ENCODE assay signal across 7 cellular contexts in the genomic region with DNA sequence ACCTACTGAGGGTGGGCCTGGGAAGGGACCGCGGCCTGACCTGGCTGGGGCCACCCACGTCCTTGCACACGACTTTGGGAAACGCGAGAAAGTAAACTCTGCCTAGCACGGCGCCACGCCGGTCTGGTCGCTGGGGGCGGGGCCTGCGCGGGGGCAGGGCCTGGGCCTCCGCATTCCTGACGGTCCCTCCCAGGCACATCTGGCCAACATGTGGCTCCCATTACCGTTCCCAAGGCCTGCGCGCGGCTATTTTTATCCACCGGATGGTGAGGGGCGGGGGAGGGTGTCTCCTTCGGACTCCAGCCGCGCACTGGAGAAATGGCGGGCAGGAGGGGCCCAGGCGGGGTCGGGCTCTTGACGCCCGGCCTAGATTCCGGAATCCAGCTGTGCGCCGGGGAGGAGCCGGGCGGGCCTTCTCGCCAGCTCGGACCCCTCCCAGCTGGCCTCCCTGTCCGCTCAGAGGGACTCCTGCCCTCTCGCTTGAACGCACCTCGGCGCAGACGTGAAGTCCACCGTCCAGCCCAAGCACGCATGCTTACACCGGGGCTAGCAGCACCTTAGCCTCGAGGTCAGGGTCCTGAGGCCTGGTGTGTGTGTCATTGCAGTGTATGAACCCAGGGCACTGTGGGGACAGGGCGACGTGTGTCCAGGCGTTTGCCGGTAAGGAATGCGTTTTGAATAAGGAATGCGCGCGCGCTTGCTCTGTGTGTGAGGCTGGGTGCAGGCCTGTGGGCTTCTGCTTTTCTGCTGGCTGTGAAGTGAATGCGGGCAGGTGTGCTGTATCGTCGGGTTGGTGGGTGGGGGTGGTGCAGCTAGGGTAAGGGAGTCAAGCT. TPM values are rescaled to one million over a fixed set of nuclear protein-coding genes. Genes with fewer than 3 reads are reported as not detected.
DNase-seq lines count a peak whose midpoint lies in the region; ATAC-seq and TF ChIP-seq lines count a peak whose summit lies in the region.

No MANE protein-coding gene starts in this region.

- H3K36me3 Mint-ChIP-seq in activated CD4-positive, alpha-beta memory T cell treated with anti-CD3 and anti-CD28 coated beads, Interleukin-2, amount 10 ng/mL, durations not matched to agents 7 days and 5 days (ENCODE audit: low read depth): peaks cover 5% of the 10 kb centered on the region

- H3K27ac ChIP-seq in GM23248 (peak overlapping the region; percentile 89), WERI-Rb-1 (no peak overlapping the region)

- CTCF ChIA-PET in activated CD4-positive, alpha-beta memory T cell treated with anti-CD3 and anti-CD28 coated beads, Interleukin-2, amount 10 ng/mL, durations not matched to agents 7 days and 5 days (lab: Charles Lee): interaction anchor here (0.7 to 2.8 kb wide), 3 partner anchors 15 to 64 kb away, joined by 3 to 9 read pairs (median 3); a partner anchor contains a TSS

- DNase-seq in GM23248 (peak; percentile 97), fibroblast of villous mesenchyme (ENCODE audit: low read depth) (peak; percentile 99), omental fat pad (ENCODE audit: low spot score) (no peak), WERI-Rb-1 (no peak), A172 (ENCODE audit: low spot score) (no peak)
- DNase-seq in activated CD4-positive, alpha-beta memory T cell treated with anti-CD3 and anti-CD28 coated beads, Interleukin-2, amount 10 ng/mL, durations not matched to agents 7 days and 5 days: no peak

- no peak overlapping the region for H2AFZ ChIP-seq in GM23248

- peak overlapping the region; percentile 96 for H3K9ac ChIP-seq in GM23248

- peak overlapping the region; percentile 88 for H3K4me2 ChIP-seq in GM23248 (ENCODE audit: unreplicated experiment)

- peak overlapping the region; percentile 55 for H3K4me3 Mint-ChIP-seq in activated CD4-positive, alpha-beta memory T cell treated with anti-CD3 and anti-CD28 coated beads, Interleukin-2, amount 10 ng/mL, durations not matched to agents 7 days and 5 days

- H3K79me2 ChIP-seq in GM23248 (ENCODE audit: insufficient read depth): peaks cover 18% of the 10 kb centered on the region

- H3K9me2 ChIP-seq in GM23248 (ENCODE audit: insufficient read depth): no peaks in the 10 kb centered on the region

- TF ChIP-seq CTCF in fibroblast of villous mesenchyme (IDR thresholded peaks at IDR 0.05; ENCODE audit: insufficient read depth, low read depth, low read length): no peak
- no peak for TF ChIP-seq CTCF in omental fat pad (IDR thresholded peaks at IDR 0.05)
- TF ChIP-seq CTCF in WERI-Rb-1 (IDR thresholded peaks at IDR 0.05; ENCODE audit: low read depth, low read length): no peak

- POLR2A ChIA-PET in activated CD4-positive, alpha-beta memory T cell treated with anti-CD3 and anti-CD28 coated beads, Interleukin-2, amount 10 ng/mL, durations not matched to agents 7 days and 5 days (lab: Charles Lee): interaction anchor here (1.2 to 4.6 kb wide), 3 partner anchors 12 to 36 kb away, joined by 3 to 32 read pairs (median 8); a partner anchor contains a TSS

- peaks cover 11% of the 10 kb centered on the region for H3K4me1 ChIP-seq in GM23248 (ENCODE audit: insufficient read depth)

- 1 to 2% methylated on average over 56 to 59 of the region's 59 CpGs for WGBS in GM23248 (ENCODE audit: low coverage in 1 of 2, low lambda C conversion rate in 2 of 2, missing lambda C conversion rate in 2 of 2), 2 experiments

- H3K27me3 ChIP-seq in GM23248 (replicated peaks; ENCODE audit: insufficient read depth): no peaks in the 10 kb centered on the region
- H3K27me3 ChIP-seq in WERI-Rb-1 (ENCODE audit: insufficient read depth, low read depth, severe bottlenecking): no peaks in the 10 kb centered on the region

- peak; percentile 21 for ATAC-seq in omental fat pad (ENCODE audit: low FRiP score)
- ATAC-seq in HG03460 (IDR thresholded peaks at IDR 0.05; ENCODE audit: unreplicated experiment): no peak

- H3F3A ChIP-seq in GM23248 (ENCODE audit: insufficient read depth): no peaks in the 10 kb centered on the region

- peaks cover 29% of the 10 kb centered on the region for H3K4me1 Mint-ChIP-seq in activated CD4-positive, alpha-beta memory T cell treated with anti-CD3 and anti-CD28 coated beads, Interleukin-2, amount 10 ng/mL, durations not matched to agents 7 days and 5 days

- H3K4me3 ChIP-seq in GM23248: peak overlapping the region; percentile 87
- H3K4me3 ChIP-seq in fibroblast of villous mesenchyme (ENCODE audit: low read depth, low read length): peak overlapping the region; percentile 82
- H3K4me3 ChIP-seq in WERI-Rb-1 (ENCODE audit: low read depth, low read length): no peak overlapping the region

- no peak overlapping the region for H3K27ac Mint-ChIP-seq in activated CD4-positive, alpha-beta memory T cell treated with anti-CD3 and anti-CD28 coated beads, Interleukin-2, amount 10 ng/mL, durations not matched to agents 7 days and 5 days

- in situ Hi-C loops in GM23248 (cut with MboI): no loop called here

- H3K9me3 ChIP-seq in GM23248 (ENCODE audit: low read depth) (no peaks in the 10 kb centered on the region), WERI-Rb-1 (ENCODE audit: severe bottlenecking) (no peaks in the 10 kb centered on the region)

- no peaks in the 10 kb centered on the region for H4K20me1 ChIP-seq in GM23248 (ENCODE audit: insufficient read depth)

- no peaks in the 10 kb centered on the region for H3K36me3 ChIP-seq in GM23248 (ENCODE audit: low read depth)
- H3K36me3 ChIP-seq in WERI-Rb-1: no peaks in the 10 kb centered on the region

- H3K9me3 Mint-ChIP-seq in activated CD4-positive, alpha-beta memory T cell treated with anti-CD3 and anti-CD28 coated beads, Interleukin-2, amount 10 ng/mL, durations not matched to agents 7 days and 5 days: no peaks in the 10 kb centered on the region

- H3K27me3 Mint-ChIP-seq in activated CD4-positive, alpha-beta memory T cell treated with anti-CD3 and anti-CD28 coated beads, Interleukin-2, amount 10 ng/mL, durations not matched to agents 7 days and 5 days: peaks cover 7% of the 10 kb centered on the region

RNA-seq across cellular contexts. Expression of a gene that starts 2.1 kb away (rescaled TPM):
- total RNA-seq in GM23248 (2014; rRNA removed; shearing (Covaris generic)): 294 and 328 TPM in 2 replicates
- polyA plus RNA-seq in GM23248 (2016; fragmentation: Nextera tagmentation; extraction: Ambion mirVana): 95.0 and 111 TPM in 2 replicates
- total RNA-seq in activated CD4-positive, alpha-beta memory T cell treated with anti-CD3 and anti-CD28 coated beads, Interleukin-2, amount 10 ng/mL, durations not matched to agents 7 days and 5 days: 10 to 100 TPM; 25.5 to 28.7 TPM
- total RNA-seq in fibroblast of villous mesenchyme (191 and 305 TPM in 2 replicates), omental fat pad (100 to 1,000 TPM in 1 of 4 donors, 10 to 100 TPM in 3; 40.6 to 107 (median 52.4) TPM)
- total RNA-seq in A172 (2014; rRNA removed; shearing (Covaris generic)): 9.6 and 17.8 TPM in 2 replicates

RNA-seq across cellular contexts. Expression of a gene that starts 15.2 kb away (rescaled TPM):
- 5.6 and 14.4 TPM in 2 replicates for total RNA-seq in GM23248 (2014; rRNA removed; shearing (Covaris generic))
- polyA plus RNA-seq in GM23248 (2016; fragmentation: Nextera tagmentation; extraction: Ambion mirVana): 1.1 and 1.8 TPM in 2 replicates
- total RNA-seq in activated CD4-positive, alpha-beta memory T cell treated with anti-CD3 and anti-CD28 coated beads, Interleukin-2, amount 10 ng/mL, durations not matched to agents 7 days and 5 days: 10 to 100 TPM; 18.9 to 19.3 TPM
- total RNA-seq in fibroblast of villous mesenchyme (3.9 and 5.8 TPM in 2 replicates), omental fat pad (1 to 10 TPM in 2 of 4 donors, under 1 TPM in 2; 0.63 to 3.1 (median 1.4) TPM)
- total RNA-seq in A172 (2014; rRNA removed; shearing (Covaris generic)): 0.98 TPM in 1 of 2 replicates, not detected in the other

Comparison
In these comparisons a context has a peak if more than half of its experiments do, and no peak if none do; other contexts are left out.
1. DNase-seq: peak in GM23248 (single experiment) and fibroblast of villous mesenchyme (single experiment); none in activated CD4-positive, alpha-beta memory T cell treated with anti-CD3 and anti-CD28 coated beads, Interleukin-2, amount 10 ng/mL, durations not matched to agents 7 days and 5 days (single experiment), omental fat pad (single experiment), WERI-Rb-1 (single experiment) and A172 (single experiment).